10 cellular contexts compared by ENCODE assay signal in genomic region chr19:45253396-45254027, GRCh38. TPM values are rescaled to one million over a fixed set of nuclear protein-coding genes. Genes with fewer than 3 reads are reported as not detected.
DNase-seq lines count a peak whose midpoint lies in the region; ATAC-seq and TF ChIP-seq lines count a peak whose summit lies in the region.
"Had no signal": no experiment of that assay in that cellular context is flagged by ENCODE, and none has a peak within 500 bp of the region (broad histone marks: within the 10 kb centered on the region; RNA-seq: fewer than 3 reads in every experiment).

No MANE protein-coding gene starts in this region.

- no peak for TF ChIP-seq CTCF in CD4-positive, alpha-beta T cell (IDR thresholded peaks at IDR 0.05)
- TF ChIP-seq CTCF in breast epithelium (IDR thresholded peaks at IDR 0.05) = no peak

- H3K27ac ChIP-seq in CD4-positive, alpha-beta T cell (ENCODE audit: low read depth, low read length) = no peak overlapping the region
- H3K27ac ChIP-seq in breast epithelium = peak overlapping the region; percentile 33 to 52

- peak overlapping the region; percentile 28 for H3K27ac Mint-ChIP-seq in CD4-positive, alpha-beta T cell
- H3K27ac Mint-ChIP-seq in natural killer cell treated with Interleukin-12 subunit alpha and Interleukin-12 subunit beta and Interleukin-15 and Interleukin-18, amount 100 ng/mL, for 72 hours = peak overlapping the region; percentile 69 to 83

- no peaks in the 10 kb centered on the region for H3K9me3 ChIP-seq in CD4-positive, alpha-beta T cell (ENCODE audit: control insufficient read depth, low read length)
- H3K9me3 ChIP-seq in breast epithelium = no peaks in the 10 kb centered on the region
- H3K9me3 ChIP-seq: esophagus muscularis mucosa had no signal

- no peaks in the 10 kb centered on the region for H3K27me3 Mint-ChIP-seq in CD4-positive, alpha-beta T cell
- no peaks in the 10 kb centered on the region for H3K27me3 Mint-ChIP-seq in natural killer cell treated with Interleukin-12 subunit alpha and Interleukin-12 subunit beta and Interleukin-15 and Interleukin-18, amount 100 ng/mL, for 72 hours

- POLR2A ChIA-PET in CD4-positive, alpha-beta T cell (lab: Charles Lee) = no interaction called here

- H3K27me3 ChIP-seq in CD4-positive, alpha-beta T cell (ENCODE audit: control insufficient read depth, insufficient read depth, low read length) = no peaks in the 10 kb centered on the region
- H3K27me3 ChIP-seq in breast epithelium = no peaks in the 10 kb centered on the region
- H3K27me3 ChIP-seq: esophagus muscularis mucosa had no signal

- no peak for DNase-seq in CD4-positive, alpha-beta T cell
- DNase-seq in LHCN-M2 (ENCODE audit: low read depth) (peak; percentile 64), breast epithelium (ENCODE audit: low spot score in 2 of 2) (no peak), SK-N-DZ (ENCODE audit: low spot score) (no peak), dedifferentiated amniotic fluid mesenchymal stem cell (ENCODE audit: extremely low spot score) (no peak), Kasumi-1 (lab: John Stamatoyannopoulos, UW) (no peak), Right ventricle myocardium superior (no peak)
- no peak for DNase-seq in natural killer cell treated with Interleukin-12 subunit alpha and Interleukin-12 subunit beta and Interleukin-15 and Interleukin-18, amount 100 ng/mL, for 72 hours (ENCODE audit: low spot score)
- DNase-seq: NCI-H1694 treated with DMSO at 0.1 percent for 48 hours had no signal

- intact Hi-C loops in CD4-positive, alpha-beta T cell (cut with DNase I, micrococcal nuclease) = loop anchor here in 1 of 2 experiments (5.0 to 10.0 kb wide), 5 partner anchors 76 to 464 kb away; partner anchors contain the start of genes BLOC1S3, POLR1G, PPP1R13L and PPP1R37
- intact Hi-C loops in breast epithelium (cut with DNase I; ENCODE audit: low total_unique reads) (no loop called here), Right ventricle myocardium superior (cut with DNase I) (no loop called here)

- no peak for ATAC-seq in CD4-positive, alpha-beta T cell (ENCODE audit: poor library complexity)
- no peak for ATAC-seq in natural killer cell treated with Interleukin-12 subunit alpha and Interleukin-12 subunit beta and Interleukin-15 and Interleukin-18, amount 100 ng/mL, for 72 hours
- ATAC-seq in Right ventricle myocardium superior (ENCODE audit: poor library complexity) = no peak

- peaks cover 0 to 17% of the 10 kb centered on the region in 2 donors for H3K4me1 ChIP-seq in breast epithelium

- no peak for TF ChIP-seq POLR2A in breast epithelium (IDR thresholded peaks at IDR 0.05)

- H3K36me3 ChIP-seq in breast epithelium = no peaks in the 10 kb centered on the region

- CTCF ChIA-PET in CD4-positive, alpha-beta T cell (lab: Charles Lee) = no interaction called here

- H3K4me3 Mint-ChIP-seq in CD4-positive, alpha-beta T cell = peak overlapping the region; percentile 90
- peak overlapping the region; percentile 90 for H3K4me3 Mint-ChIP-seq in natural killer cell treated with Interleukin-12 subunit alpha and Interleukin-12 subunit beta and Interleukin-15 and Interleukin-18, amount 100 ng/mL, for 72 hours

- peaks cover 41% of the 10 kb centered on the region for H3K4me1 Mint-ChIP-seq in CD4-positive, alpha-beta T cell (ENCODE audit: low read depth)
- peaks cover 33 to 35% of the 10 kb centered on the region in 2 donors for H3K4me1 Mint-ChIP-seq in natural killer cell treated with Interleukin-12 subunit alpha and Interleukin-12 subunit beta and Interleukin-15 and Interleukin-18, amount 100 ng/mL, for 72 hours (ENCODE audit: low read depth in 2 of 2)

- no peaks in the 10 kb centered on the region for H3K9me3 Mint-ChIP-seq in CD4-positive, alpha-beta T cell
- no peaks in the 10 kb centered on the region for H3K9me3 Mint-ChIP-seq in natural killer cell treated with Interleukin-12 subunit alpha and Interleukin-12 subunit beta and Interleukin-15 and Interleukin-18, amount 100 ng/mL, for 72 hours

- H3K4me3 ChIP-seq in breast epithelium = peak overlapping the region in 1 of 3 donors; percentile 99

- H3K36me3 Mint-ChIP-seq in CD4-positive, alpha-beta T cell (ENCODE audit: low read depth) = no peaks in the 10 kb centered on the region
- H3K36me3 Mint-ChIP-seq in natural killer cell treated with Interleukin-12 subunit alpha and Interleukin-12 subunit beta and Interleukin-15 and Interleukin-18, amount 100 ng/mL, for 72 hours = no peaks in the 10 kb centered on the region

RNA-seq across cellular contexts. Expression of gene MARK4, which starts 2.4 kb away (rescaled TPM):
- total RNA-seq in CD4-positive, alpha-beta T cell = 10 to 100 TPM; 18.1 to 19.8 TPM
- total RNA-seq in LHCN-M2 (2014; rRNA removed) (11.0 and 15.5 TPM in 2 replicates), breast epithelium (10 to 100 TPM; 11.0 to 20.0 (median 19.2) TPM), Right ventricle myocardium superior (19.7 TPM)
- polyA plus RNA-seq in LHCN-M2 (2012) = 21.7 TPM
- 10 to 100 TPM; 31.4 to 42.5 TPM for total RNA-seq in natural killer cell treated with Interleukin-12 subunit alpha and Interleukin-12 subunit beta and Interleukin-15 and Interleukin-18, amount 100 ng/mL, for 72 hours
- polyA plus RNA-seq in SK-N-DZ (2014; cell fraction: cytosol; rRNA removed) = 9.6 and 13.2 TPM in 2 replicates
- 10.6 and 11.5 TPM in 2 replicates for polyA plus RNA-seq in SK-N-DZ (2014; cell fraction: nucleus; rRNA removed)

RNA-seq across cellular contexts. Expression of gene EXOC3L2, which starts 8.3 kb away (rescaled TPM):
- not detected for total RNA-seq in CD4-positive, alpha-beta T cell
- total RNA-seq in LHCN-M2 (2014; rRNA removed) = not detected in 2 replicates
- 0.05 TPM for polyA plus RNA-seq in LHCN-M2 (2012)
- 1 to 10 TPM in 1 of 3 donors, under 1 TPM in 2; 0.44 to 2.3 (median 0.64) TPM for total RNA-seq in breast epithelium
- total RNA-seq in natural killer cell treated with Interleukin-12 subunit alpha and Interleukin-12 subunit beta and Interleukin-15 and Interleukin-18, amount 100 ng/mL, for 72 hours = not detected
- polyA plus RNA-seq in SK-N-DZ (2014; cell fraction: cytosol; rRNA removed) = not detected in 2 replicates
- not detected in 2 replicates for polyA plus RNA-seq in SK-N-DZ (2014; cell fraction: nucleus; rRNA removed)
- 1.3 TPM for total RNA-seq in Right ventricle myocardium superior
